ENCODE assay signal across 17 cellular contexts in genomic region chr9:2286306-2286705, GRCh38.
DNase-seq lines count a peak whose midpoint lies in the region; ATAC-seq, FAIRE-seq and TF ChIP-seq lines count a peak whose summit lies in the region.
"Had no signal": no experiment of that assay in that cellular context is flagged by ENCODE, and none has a peak within 500 bp of the region (broad histone marks: within the 10 kb centered on the region; RNA-seq: fewer than 3 reads in every experiment).

No MANE protein-coding gene starts in this region.

- peak overlapping the region in 5 of 11 experiments; percentile 19 to 100 (median 97); a peak in 7 of 22 replicates for H3K27ac ChIP-seq in BLaER1 treated with 17β-estradiol and CSF1 and Interleukin-3, amounts not matched to agents 10 nM and 100 nM
- H3K27ac ChIP-seq in Karpas-422 (ENCODE audit: low read length) (peak overlapping the region; percentile 95), endodermal cell (ENCODE audit: low read depth, low read length) (no peak overlapping the region), neural progenitor cell (no peak overlapping the region)

- TF ChIP-seq CTCF in endodermal cell (conservative IDR thresholded peaks at IDR 0.05) (no peak), neural progenitor cell (IDR thresholded peaks at IDR 0.05) (no peak)

- no peak overlapping the region for H3K4me3 ChIP-seq in BLaER1 treated with 17β-estradiol and CSF1 and Interleukin-3, amounts not matched to agents 10 nM and 100 nM
- H3K4me3 ChIP-seq in Karpas-422 (ENCODE audit: low read length) (0 out of 2 replicates have a peak overlapping the region, but pooled peaks have one; percentile 4), endodermal cell (ENCODE audit: low read length) (no peak overlapping the region), neural progenitor cell (no peak overlapping the region)
- H3K4me3 ChIP-seq: GM12878 had no signal

- peak overlapping the region; percentile 45 for H3K27ac Mint-ChIP-seq in endodermal cell
- peak overlapping the region; percentile 34 for H3K27ac Mint-ChIP-seq in neural progenitor cell
- H3K27ac Mint-ChIP-seq: CD8-positive, alpha-beta memory T cell; HFFc6 had no signal

- no peaks in the 10 kb centered on the region; a peak in 1 of 22 replicates for H3K27me3 ChIP-seq in BLaER1 treated with 17β-estradiol and CSF1 and Interleukin-3, amounts not matched to agents 10 nM and 100 nM
- H3K27me3 ChIP-seq in Karpas-422 (ENCODE audit: low read length) (no peaks in the 10 kb centered on the region), endodermal cell (ENCODE audit: control insufficient read depth, insufficient read depth, low read length, poor library complexity, severe bottlenecking) (no peaks in the 10 kb centered on the region), neural progenitor cell (no peaks in the 10 kb centered on the region)

- no peak for TF ChIP-seq POLR2A in GM12891 (IDR thresholded peaks at IDR 0.05; ENCODE audit: low read depth, low read length)

- H3K36me3 ChIP-seq in BLaER1 treated with 17β-estradiol and CSF1 and Interleukin-3, amounts not matched to agents 10 nM and 100 nM = no peaks in the 10 kb centered on the region; a peak in 1 of 22 replicates
- H3K36me3 ChIP-seq in Karpas-422 (ENCODE audit: insufficient read depth, low read length) (no peaks in the 10 kb centered on the region), endodermal cell (ENCODE audit: control insufficient read depth, insufficient read depth, low read length) (no peaks in the 10 kb centered on the region), neural progenitor cell (no peaks in the 10 kb centered on the region)

- no peak overlapping the region for H2AFZ ChIP-seq in Karpas-422 (ENCODE audit: low read length)
- no peak overlapping the region for H2AFZ ChIP-seq in neural progenitor cell (replicated peaks)

- H4K20me1 ChIP-seq in BLaER1 treated with 17β-estradiol and CSF1 and Interleukin-3, amounts not matched to agents 10 nM and 100 nM = no peaks in the 10 kb centered on the region
- H4K20me1 ChIP-seq in Karpas-422 (ENCODE audit: insufficient read depth, low read depth, low read length) (no peaks in the 10 kb centered on the region), neural progenitor cell (ENCODE audit: low read depth) (no peaks in the 10 kb centered on the region)

- H3K4me1 ChIP-seq in BLaER1 treated with 17β-estradiol and CSF1 and Interleukin-3, amounts not matched to agents 10 nM and 100 nM = peaks cover 11 to 89% (median 77%) of the 10 kb centered on the region in 10 experiments
- H3K4me1 ChIP-seq in Karpas-422 (ENCODE audit: low read length) (peaks cover 77% of the 10 kb centered on the region), endodermal cell (ENCODE audit: control insufficient read depth, insufficient read depth, low read length) (peaks cover 28% of the 10 kb centered on the region), neural progenitor cell (peaks cover 18% of the 10 kb centered on the region)

- no peak for DNase-seq in Karpas-422
- DNase-seq in endodermal cell = no peak
- no peak for DNase-seq in neural progenitor cell (ENCODE audit: low spot score)
- no peak for DNase-seq in GM12891 (ENCODE audit: insufficient read length, low spot score)
- DNase-seq in GDM1 (lab: John Stamatoyannopoulos, UW) = no peak
- DNase-seq: ACHN; Caco-2; CD8-positive, alpha-beta memory T cell; DND-41; GOT3; HCEC 1CT; HFFc6; IMR-90; KBM-7 had no signal

- no peaks in the 10 kb centered on the region for H3F3A ChIP-seq in neural progenitor cell (ENCODE audit: low read depth)

- no peak for FAIRE-seq in GM12891 (lab: Jason Lieb, UNC)
- FAIRE-seq: GM12878 had no signal

- H3K9ac ChIP-seq in BLaER1 treated with 17β-estradiol and CSF1 and Interleukin-3, amounts not matched to agents 10 nM and 100 nM = peak overlapping the region in 1 of 11 experiments; percentile 39; a peak in 1 of 22 replicates
- peak overlapping the region; percentile 37 for H3K9ac ChIP-seq in Karpas-422 (ENCODE audit: low read length)
- H3K9ac ChIP-seq in endodermal cell (ENCODE audit: extremely low read depth, low read length, poor library complexity, severe bottlenecking) = no peak overlapping the region
- H3K9ac ChIP-seq in neural progenitor cell = no peak overlapping the region

- H3K4me1 Mint-ChIP-seq in endodermal cell = peaks cover 51% of the 10 kb centered on the region
- peaks cover 9% of the 10 kb centered on the region for H3K4me1 Mint-ChIP-seq in neural progenitor cell
- H3K4me1 Mint-ChIP-seq: CD8-positive, alpha-beta memory T cell had no signal

- H3K9me2 ChIP-seq in Karpas-422 (replicated peaks; ENCODE audit: insufficient read depth, low read length) = no peaks in the 10 kb centered on the region

- H3K36me3 Mint-ChIP-seq in endodermal cell (ENCODE audit: low read depth) (peaks cover 42% of the 10 kb centered on the region), neural progenitor cell (no peaks in the 10 kb centered on the region)
- H3K36me3 Mint-ChIP-seq: CD8-positive, alpha-beta memory T cell had no signal

- H3K27me3 Mint-ChIP-seq in endodermal cell (ENCODE audit: insufficient read depth) (no peaks in the 10 kb centered on the region), neural progenitor cell (ENCODE audit: insufficient read depth, low read depth) (no peaks in the 10 kb centered on the region)

- 92% methylated on average over 2 of the region's 2 CpGs; no CpG with 5 or more reads in 1 of the 2 experiments for WGBS in endodermal cell (ENCODE audit: insufficient coverage in 1 of 2, insufficient read length in 1 of 2), 2 experiments

- H3K9me3 Mint-ChIP-seq in endodermal cell = no peaks in the 10 kb centered on the region
- H3K9me3 Mint-ChIP-seq in neural progenitor cell = peaks cover 2% of the 10 kb centered on the region
- H3K9me3 Mint-ChIP-seq: CD8-positive, alpha-beta memory T cell; HFFc6 had no signal

- peak overlapping the region in 7 of 11 experiments; percentile 30 to 78 (median 56); a peak in 13 of 22 replicates for H3K4me2 ChIP-seq in BLaER1 treated with 17β-estradiol and CSF1 and Interleukin-3, amounts not matched to agents 10 nM and 100 nM
- H3K4me2 ChIP-seq in Karpas-422 (ENCODE audit: low read depth, low read length, poor library complexity, severe bottlenecking) (peak overlapping the region; percentile 60), neural progenitor cell (no peak overlapping the region)

- H3K79me2 ChIP-seq in Karpas-422 (ENCODE audit: low read length) = no peaks in the 10 kb centered on the region
- H3K79me2 ChIP-seq in neural progenitor cell (ENCODE audit: low read depth) = no peaks in the 10 kb centered on the region

- peaks cover 0 to 23% (median 7%) of the 10 kb centered on the region in 11 experiments; a peak in 12 of 22 replicates for H3K9me3 ChIP-seq in BLaER1 treated with 17β-estradiol and CSF1 and Interleukin-3, amounts not matched to agents 10 nM and 100 nM (replicated peaks in 1 of 11)
- no peaks in the 10 kb centered on the region for H3K9me3 ChIP-seq in Karpas-422 (ENCODE audit: low read length)
- peaks cover 5% of the 10 kb centered on the region for H3K9me3 ChIP-seq in endodermal cell (ENCODE audit: control insufficient read depth, low read length)
- H3K9me3 ChIP-seq in neural progenitor cell (ENCODE audit: low read depth) = no peaks in the 10 kb centered on the region
- H3K9me3 ChIP-seq: Caco-2 had no signal

- no peak for ATAC-seq in GM21367 (IDR thresholded peaks at IDR 0.05; ENCODE audit: unreplicated experiment)
- ATAC-seq: GM12878 had no signal

- H3K4me3 Mint-ChIP-seq in endodermal cell = no peak overlapping the region
- H3K4me3 Mint-ChIP-seq in neural progenitor cell = no peak overlapping the region
- H3K4me3 Mint-ChIP-seq: CD8-positive, alpha-beta memory T cell; HFFc6 had no signal

TF ChIP-seq in GM12891, 5 proteins besides CTCF, POLR2A, EP300 and RAD21:
- TF ChIP-seq TAF1 (IDR thresholded peaks at IDR 0.05; ENCODE audit: low read depth, low read length) (no peak), PAX5 (IDR thresholded peaks at IDR 0.05; ENCODE audit: insufficient read depth, low read length, severe bottlenecking) (no peak)
